Comparison of ENCODE assay signal across 15 cellular contexts in the genomic region with DNA sequence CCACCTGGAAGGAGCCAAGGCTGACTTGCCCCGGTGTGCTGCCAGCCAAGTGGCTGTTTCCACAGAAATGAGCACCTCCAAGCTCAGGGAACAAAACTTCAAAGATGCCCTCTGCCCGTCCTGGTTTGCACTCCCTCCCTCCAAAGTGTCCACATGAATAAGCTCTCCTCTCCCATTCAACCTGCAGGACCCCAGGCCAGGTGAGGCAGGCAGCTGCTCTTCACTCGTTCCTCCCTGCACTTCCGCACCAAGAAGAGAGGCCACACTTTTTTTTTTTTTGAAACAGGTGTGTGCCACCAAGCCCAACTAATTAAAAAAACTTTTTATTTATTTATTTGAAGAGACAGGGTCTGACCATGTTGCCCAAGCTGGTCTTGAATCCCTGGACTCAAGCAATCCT. TPM values are rescaled to one million over a fixed set of nuclear protein-coding genes. Genes with fewer than 3 reads are reported as not detected.
DNase-seq lines count a peak whose midpoint lies in the region; ATAC-seq and TF ChIP-seq lines count a peak whose summit lies in the region.
"Had no signal": no experiment of that assay in that cellular context is flagged by ENCODE, and none has a peak within 500 bp of the region (broad histone marks: within the 10 kb centered on the region; RNA-seq: fewer than 3 reads in every experiment).

No MANE protein-coding gene starts in this region.

- H3K4me3 ChIP-seq in OCI-LY1 (ENCODE audit: low read depth, low read length, poor library complexity, severe bottlenecking) (no peak overlapping the region), fibroblast of lung (replicated peaks in 1 of 4; ENCODE audit: control extremely low read depth in 1 of 4, insufficient read depth in 1 of 4, low read depth in 3 of 4, low read length in 4 of 4) (no peak overlapping the region), smooth muscle cell (no peak overlapping the region)

- H2AFZ ChIP-seq in OCI-LY1 (ENCODE audit: low read length), result no peak overlapping the region
- no peak overlapping the region for H2AFZ ChIP-seq in fibroblast of lung (ENCODE audit: low read length)
- H2AFZ ChIP-seq in smooth muscle cell (ENCODE audit: low read depth), result no peak overlapping the region

- CTCF ChIA-PET in Calu3 (lab: Charles Lee), result interaction anchor here (0.6 kb wide), 1 partner anchor 70 kb away, joined by 4 read pairs; no protein-coding TSS in a partner anchor

- H3K27me3 ChIP-seq in OCI-LY1 (ENCODE audit: insufficient read depth, low read length), result no peaks in the 10 kb centered on the region
- no peaks in the 10 kb centered on the region for H3K27me3 ChIP-seq in fibroblast of lung (ENCODE audit: control insufficient read depth, insufficient read depth, low read length)
- H3K27me3 ChIP-seq in smooth muscle cell (ENCODE audit: low read depth), result no peaks in the 10 kb centered on the region

- ATAC-seq in GM21360 (IDR thresholded peaks at IDR 0.05; ENCODE audit: unreplicated experiment) (no peak), GM21526 (IDR thresholded peaks at IDR 0.05; ENCODE audit: low FRiP score, unreplicated experiment) (no peak)
- ATAC-seq: activated T-cell treated with anti-CD3 and anti-CD28 coated beads, Interleukin-2, amount 50 U/mL, for 4 hours had no signal

- H3K9ac ChIP-seq in OCI-LY1 (ENCODE audit: low read length) (no peak overlapping the region), fibroblast of lung (ENCODE audit: insufficient read depth, low read length) (no peak overlapping the region), smooth muscle cell (ENCODE audit: low read depth) (no peak overlapping the region)

- no peaks in the 10 kb centered on the region for H3K9me3 ChIP-seq in OCI-LY1 (ENCODE audit: low read length)
- H3K9me3 ChIP-seq in fibroblast of lung (ENCODE audit: control insufficient read depth, insufficient read depth, low read depth, low read length), result no peaks in the 10 kb centered on the region
- H3K9me3 ChIP-seq in smooth muscle cell (replicated peaks; ENCODE audit: low read depth), result no peaks in the 10 kb centered on the region
- H3K9me3 ChIP-seq: SK-N-SH had no signal

- DNase-seq in Calu3 (no peak), fibroblast of lung (ENCODE audit: low read depth in 2 of 2) (no peak), smooth muscle cell (lab: John Stamatoyannopoulos, UW; ENCODE audit: unreplicated experiment) (no peak), NCI-H187 treated with DMSO at 0.1 percent for 48 hours (lab: John Stamatoyannopoulos, UW) (no peak), NCI-H128 (lab: John Stamatoyannopoulos, UW; ENCODE audit: unreplicated experiment) (no peak)
- DNase-seq: activated CD4-positive, alpha-beta T cell treated with anti-CD3 and anti-CD28 coated beads, Interleukin-2, amount 50 U/mL, for 4 hours; activated naive CD8-positive, alpha-beta T cell treated with anti-CD3 and anti-CD28 coated beads, Interleukin-2, amount 50 U/mL, for 24 hours; activated T-cell treated with anti-CD3 and anti-CD28 coated beads, Interleukin-2, amount 50 U/mL, for 4 hours; effector memory CD8-positive, alpha-beta T cell; NCI-H1436; NCI-H226; SK-N-SH had no signal

- peak overlapping the region; percentile 24 for H3K27ac Mint-ChIP-seq in Calu3 (ENCODE audit: unreplicated experiment)
- H3K27ac Mint-ChIP-seq: activated naive CD8-positive, alpha-beta T cell treated with anti-CD3 and anti-CD28 coated beads, Interleukin-2, amount 50 U/mL, for 24 hours had no signal

- H3K4me1 ChIP-seq in OCI-LY1 (ENCODE audit: insufficient read depth, low read length, severe bottlenecking) (peaks cover 23% of the 10 kb centered on the region), fibroblast of lung (ENCODE audit: control insufficient read depth, extremely low read depth, insufficient read depth, low read length) (peaks cover 20% of the 10 kb centered on the region), smooth muscle cell (ENCODE audit: low read depth) (peaks cover 8% of the 10 kb centered on the region)

- no peaks in the 10 kb centered on the region for H3K9me3 Mint-ChIP-seq in Calu3 (ENCODE audit: low read depth, unreplicated experiment)
- H3K9me3 Mint-ChIP-seq: activated naive CD8-positive, alpha-beta T cell treated with anti-CD3 and anti-CD28 coated beads, Interleukin-2, amount 50 U/mL, for 24 hours; activated T-cell treated with anti-CD3 and anti-CD28 coated beads, Interleukin-2, amount 50 U/mL, for 4 hours; effector memory CD8-positive, alpha-beta T cell had no signal

- H3F3A ChIP-seq in OCI-LY1 (ENCODE audit: insufficient read depth, low read length), result 0 out of 2 replicates have a peak, but pooled peaks cover 4% of the 10 kb centered on the region
- H3F3A ChIP-seq in smooth muscle cell (ENCODE audit: low read depth), result peaks cover 15% of the 10 kb centered on the region

- BruUV-seq in Calu3 (replicated peaks; lab: Mats Ljungman, UMichigan), result no TSS peak

- H3K79me2 ChIP-seq in OCI-LY1 (ENCODE audit: insufficient read depth, low read length) (no peaks in the 10 kb centered on the region), fibroblast of lung (ENCODE audit: control insufficient read depth, insufficient read depth, low read length) (no peaks in the 10 kb centered on the region), smooth muscle cell (ENCODE audit: low read depth) (no peaks in the 10 kb centered on the region)

- 97% methylated on average over 4 of the region's 4 CpGs for WGBS in smooth muscle cell (ENCODE audit: low lambda C conversion rate)

- no peaks in the 10 kb centered on the region for H3K9me2 ChIP-seq in OCI-LY1 (ENCODE audit: low read depth, low read length)
- H3K9me2 ChIP-seq: SK-N-SH had no signal

- H3K4me3 Mint-ChIP-seq in Calu3 (ENCODE audit: low read depth, unreplicated experiment), result no peak overlapping the region
- H3K4me3 Mint-ChIP-seq: activated naive CD8-positive, alpha-beta T cell treated with anti-CD3 and anti-CD28 coated beads, Interleukin-2, amount 50 U/mL, for 24 hours; activated T-cell treated with anti-CD3 and anti-CD28 coated beads, Interleukin-2, amount 50 U/mL, for 4 hours; effector memory CD8-positive, alpha-beta T cell had no signal

- H3K27me3 Mint-ChIP-seq in Calu3 (ENCODE audit: unreplicated experiment), result no peaks in the 10 kb centered on the region

- no peak overlapping the region for H3K27ac ChIP-seq in OCI-LY1 (ENCODE audit: low read depth, low read length, poor library complexity, severe bottlenecking)
- peak overlapping the region; percentile 73 for H3K27ac ChIP-seq in fibroblast of lung (ENCODE audit: insufficient read depth, low read length)
- peak overlapping the region; percentile 76 for H3K27ac ChIP-seq in smooth muscle cell (ENCODE audit: low read depth)

- intact Hi-C loops in Calu3 (cut with micrococcal nuclease; ENCODE audit: unreplicated experiment), result no loop called here

- H4K20me1 ChIP-seq in OCI-LY1 (ENCODE audit: insufficient read depth, low read length), result no peaks in the 10 kb centered on the region
- H4K20me1 ChIP-seq in fibroblast of lung (ENCODE audit: control insufficient read depth, extremely low read depth, insufficient read depth, low read length), result no peaks in the 10 kb centered on the region
- no peaks in the 10 kb centered on the region for H4K20me1 ChIP-seq in smooth muscle cell (ENCODE audit: low read depth)

- H3K4me2 ChIP-seq in OCI-LY1 (ENCODE audit: low read length) (peak overlapping the region; percentile 45; the same call in 1 of the 2 replicates), fibroblast of lung (ENCODE audit: extremely low read depth, insufficient read depth, low read length) (no peak overlapping the region), smooth muscle cell (no peak overlapping the region)

- peaks cover 9% of the 10 kb centered on the region for H3K36me3 Mint-ChIP-seq in Calu3 (ENCODE audit: insufficient read depth, unreplicated experiment)

- no peak for TF ChIP-seq CTCF in Calu3 (IDR thresholded peaks at IDR 0.05; ENCODE audit: unreplicated experiment)
- no peak for TF ChIP-seq CTCF in OCI-LY1 (IDR thresholded peaks at IDR 0.05; ENCODE audit: low read length)
- no peak for TF ChIP-seq CTCF in fibroblast of lung (conservative IDR thresholded peaks at IDR 0.05 in 1 of 2, IDR thresholded peaks at IDR 0.05 in 1 of 2; ENCODE audit: low read depth in 1 of 2, low read length in 2 of 2)
- no peak for TF ChIP-seq CTCF in smooth muscle cell (IDR thresholded peaks at IDR 0.05; ENCODE audit: borderline replicate concordance, insufficient read depth, poor library complexity, severe bottlenecking)

- peaks cover 20% of the 10 kb centered on the region for H3K4me1 Mint-ChIP-seq in Calu3 (ENCODE audit: low read depth, unreplicated experiment)

- H3K36me3 ChIP-seq in OCI-LY1 (ENCODE audit: insufficient read depth, low read length) (no peaks in the 10 kb centered on the region), fibroblast of lung (ENCODE audit: control insufficient read depth, insufficient read depth, low read length) (no peaks in the 10 kb centered on the region), smooth muscle cell (ENCODE audit: low read depth) (no peaks in the 10 kb centered on the region)

RNA-seq across cellular contexts. Expression of a gene that starts 18.5 kb away (rescaled TPM):
- total RNA-seq in Calu3 (2022) (45.2 and 62.7 TPM in 2 replicates), fibroblast of lung (309 and 368 TPM in 2 replicates), smooth muscle cell (389 and 417 TPM in 2 replicates)
- polyA plus RNA-seq in fibroblast of lung (310 and 494 TPM in 2 replicates), smooth muscle cell (149 and 151 TPM in 2 replicates)
- polyA plus RNA-seq in fibroblast of lung (2012), result 243 and 393 TPM in 2 replicates
- polyA minus RNA-seq in fibroblast of lung (ENCODE audit: low replicate concordance), result 29.9 and 44.7 TPM in 2 replicates
